Comparison of ENCODE assay signal across 7 cellular contexts in the genomic region with DNA sequence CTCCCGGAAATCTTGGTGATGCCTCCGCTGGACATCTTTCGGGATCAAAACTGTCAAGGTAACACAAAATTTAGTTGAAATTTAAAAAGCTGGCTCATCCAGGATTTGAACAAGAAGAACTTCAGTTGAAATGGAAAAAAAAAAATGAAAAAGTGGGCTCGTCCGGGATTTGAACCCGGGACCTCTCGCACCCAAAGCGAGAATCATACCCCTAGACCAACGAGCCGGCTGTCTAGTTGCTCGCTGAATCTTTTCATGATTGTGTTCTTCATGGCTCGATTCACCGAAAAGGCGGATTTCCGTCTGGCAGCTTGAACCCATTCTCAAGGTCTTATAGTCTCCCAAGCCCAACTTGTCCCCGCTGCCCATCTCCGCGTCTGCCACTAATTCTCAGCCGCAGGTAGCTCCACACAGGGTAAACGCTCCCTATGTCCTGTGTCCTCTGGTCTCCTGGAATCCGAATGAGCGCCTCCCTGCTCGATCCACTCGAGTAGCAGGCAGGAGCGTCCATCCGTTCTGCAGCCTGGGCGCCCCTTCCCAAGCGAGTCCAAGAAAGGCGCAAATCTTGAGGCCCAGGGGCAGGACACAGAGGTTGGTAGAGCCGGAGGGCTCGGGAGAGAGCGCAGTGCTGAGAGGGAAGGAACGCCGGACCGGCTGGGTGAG. TPM values are rescaled to one million over a fixed set of nuclear protein-coding genes. Genes with fewer than 3 reads are reported as not detected.
DNase-seq lines count a peak whose midpoint lies in the region; FAIRE-seq and TF ChIP-seq lines count a peak whose summit lies in the region.

No MANE protein-coding gene starts in this region.

- H3K9me1 ChIP-seq in endothelial cell of umbilical vein (replicated peaks; ENCODE audit: control insufficient read depth, extremely low read depth, insufficient read depth, low read length), result no peaks in the 10 kb centered on the region

- DNase-seq in HT-29 (ENCODE audit: low spot score) (peak; percentile 95), endothelial cell of umbilical vein (ENCODE audit: low read depth, low spot score) (peak; percentile 86), myocyte (ENCODE audit: low read depth) (peak; percentile 81), H54 (ENCODE audit: insufficient read length, low spot score) (no peak), NCI-H1048 (lab: John Stamatoyannopoulos, UW) (no peak)
- peak; percentile 85 for DNase-seq in activated CD4-positive, alpha-beta memory T cell treated with anti-CD3 and anti-CD28 coated beads, Interleukin-2, amount 10 ng/mL, durations not matched to agents 7 days and 5 days

- no peaks in the 10 kb centered on the region for H3K79me2 ChIP-seq in endothelial cell of umbilical vein (ENCODE audit: control insufficient read depth, insufficient read depth, low read length)

- H3K4me3 Mint-ChIP-seq in activated CD4-positive, alpha-beta memory T cell treated with anti-CD3 and anti-CD28 coated beads, Interleukin-2, amount 10 ng/mL, durations not matched to agents 7 days and 5 days, result peak overlapping the region; percentile 94
- H3K4me3 Mint-ChIP-seq in stimulated activated naive CD8-positive, alpha-beta T cell treated with anti-CD3 and anti-CD28 coated beads, Interleukin-15, Interleukin-2, amounts not matched to agents 100 ng/mL and 50 ng/mL, for 24 hours, result peak overlapping the region; percentile 95

- no peak for TF ChIP-seq CTCF in endothelial cell of umbilical vein (IDR thresholded peaks at IDR 0.05; ENCODE audit: extremely low read depth in 1 of 2, insufficient read depth in 1 of 2, low read depth in 1 of 2, low read length in 2 of 2)

- FAIRE-seq in endothelial cell of umbilical vein (lab: Jason Lieb, UNC) (no peak), H54 (lab: Jason Lieb, UNC) (no peak)

- no peaks in the 10 kb centered on the region for H3K9me3 ChIP-seq in endothelial cell of umbilical vein (replicated peaks; ENCODE audit: control insufficient read depth, insufficient read depth, low read length)

- peaks cover 18% of the 10 kb centered on the region for H3K4me1 ChIP-seq in endothelial cell of umbilical vein (ENCODE audit: control insufficient read depth, extremely low read depth, insufficient read depth, low read length)

- peak overlapping the region; percentile 79 for H3K4me2 ChIP-seq in endothelial cell of umbilical vein (ENCODE audit: insufficient read depth, low read length)

- no peaks in the 10 kb centered on the region for H3K36me3 ChIP-seq in endothelial cell of umbilical vein (ENCODE audit: control insufficient read depth in 2 of 2, extremely low read depth in 1 of 2, insufficient read depth in 2 of 2, low read length in 2 of 2)

- peak overlapping the region; percentile 96 for H2AFZ ChIP-seq in endothelial cell of umbilical vein (ENCODE audit: low read depth, low read length)

- intact Hi-C loops in endothelial cell of umbilical vein (cut with micrococcal nuclease), result loop anchor here (1.0 to 10.0 kb wide), 6 partner anchors 16 to 694 kb away; a partner anchor contains a TSS

- no TSS peak for BruUV-seq in endothelial cell of umbilical vein (replicated peaks; lab: Mats Ljungman, UMichigan)

- H3K9ac ChIP-seq in endothelial cell of umbilical vein (replicated peaks; ENCODE audit: extremely low read depth, insufficient read depth, low read length), result peak overlapping the region; percentile 50

- peaks cover 51% of the 10 kb centered on the region for H3K4me1 Mint-ChIP-seq in activated CD4-positive, alpha-beta memory T cell treated with anti-CD3 and anti-CD28 coated beads, Interleukin-2, amount 10 ng/mL, durations not matched to agents 7 days and 5 days
- H3K4me1 Mint-ChIP-seq in stimulated activated naive CD8-positive, alpha-beta T cell treated with anti-CD3 and anti-CD28 coated beads, Interleukin-15, Interleukin-2, amounts not matched to agents 100 ng/mL and 50 ng/mL, for 24 hours (ENCODE audit: low read depth), result peaks cover 83% of the 10 kb centered on the region

- CTCF ChIA-PET in activated CD4-positive, alpha-beta memory T cell treated with anti-CD3 and anti-CD28 coated beads, Interleukin-2, amount 10 ng/mL, durations not matched to agents 7 days and 5 days (lab: Charles Lee), result interaction anchor here (0.6 to 3.7 kb wide), 11 partner anchors 11 to 71 kb away, joined by 3 to 28 read pairs (median 6); a partner anchor contains a TSS
- CTCF ChIA-PET in endothelial cell of umbilical vein (lab: Charles Lee), result interaction anchor here (1.0 to 10.2 kb wide), 4 partner anchors 16 to 403 kb away, joined by 3 to 95 read pairs (median 3); a partner anchor contains a TSS

- H3K9me3 Mint-ChIP-seq in activated CD4-positive, alpha-beta memory T cell treated with anti-CD3 and anti-CD28 coated beads, Interleukin-2, amount 10 ng/mL, durations not matched to agents 7 days and 5 days, result no peaks in the 10 kb centered on the region
- no peaks in the 10 kb centered on the region for H3K9me3 Mint-ChIP-seq in stimulated activated naive CD8-positive, alpha-beta T cell treated with anti-CD3 and anti-CD28 coated beads, Interleukin-15, Interleukin-2, amounts not matched to agents 100 ng/mL and 50 ng/mL, for 24 hours

- POLR2A ChIA-PET in activated CD4-positive, alpha-beta memory T cell treated with anti-CD3 and anti-CD28 coated beads, Interleukin-2, amount 10 ng/mL, durations not matched to agents 7 days and 5 days (lab: Charles Lee), result interaction anchor here (0.9 to 8.5 kb wide), 12 partner anchors 10 to 378 kb away, joined by 3 to 149 read pairs (median 10); a partner anchor contains a TSS
- POLR2A ChIA-PET in endothelial cell of umbilical vein (lab: Charles Lee), result interaction anchor here (1.0 to 1.8 kb wide), 2 partner anchors 16 to 33 kb away, joined by 3 to 6 read pairs; a partner anchor contains a TSS

- peaks cover 4% of the 10 kb centered on the region for H3K27me3 Mint-ChIP-seq in activated CD4-positive, alpha-beta memory T cell treated with anti-CD3 and anti-CD28 coated beads, Interleukin-2, amount 10 ng/mL, durations not matched to agents 7 days and 5 days
- peaks cover 12% of the 10 kb centered on the region for H3K27me3 Mint-ChIP-seq in stimulated activated naive CD8-positive, alpha-beta T cell treated with anti-CD3 and anti-CD28 coated beads, Interleukin-15, Interleukin-2, amounts not matched to agents 100 ng/mL and 50 ng/mL, for 24 hours

- H3K36me3 Mint-ChIP-seq in activated CD4-positive, alpha-beta memory T cell treated with anti-CD3 and anti-CD28 coated beads, Interleukin-2, amount 10 ng/mL, durations not matched to agents 7 days and 5 days (ENCODE audit: low read depth), result peaks cover 17% of the 10 kb centered on the region
- H3K36me3 Mint-ChIP-seq in stimulated activated naive CD8-positive, alpha-beta T cell treated with anti-CD3 and anti-CD28 coated beads, Interleukin-15, Interleukin-2, amounts not matched to agents 100 ng/mL and 50 ng/mL, for 24 hours (ENCODE audit: low read depth), result peaks cover 15% of the 10 kb centered on the region

- no peaks in the 10 kb centered on the region for H4K20me1 ChIP-seq in endothelial cell of umbilical vein (replicated peaks; ENCODE audit: control insufficient read depth, extremely low read depth, insufficient read depth, low read length)

- no peaks in the 10 kb centered on the region for H3K27me3 ChIP-seq in endothelial cell of umbilical vein (ENCODE audit: control insufficient read depth in 2 of 2, insufficient read depth in 2 of 2, low read length in 2 of 2)

- peak overlapping the region; percentile 37 for H3K27ac ChIP-seq in endothelial cell of umbilical vein (ENCODE audit: insufficient read depth, low read depth, low read length)

- H3K4me3 ChIP-seq in endothelial cell of umbilical vein (replicated peaks in 1 of 3; ENCODE audit: insufficient read depth in 1 of 3, low read depth in 1 of 3, low read length in 3 of 3), result peak overlapping the region; percentile 48 to 86 (median 73)

- H3K27ac Mint-ChIP-seq in activated CD4-positive, alpha-beta memory T cell treated with anti-CD3 and anti-CD28 coated beads, Interleukin-2, amount 10 ng/mL, durations not matched to agents 7 days and 5 days, result peak overlapping the region; percentile 95
- H3K27ac Mint-ChIP-seq in stimulated activated naive CD8-positive, alpha-beta T cell treated with anti-CD3 and anti-CD28 coated beads, Interleukin-15, Interleukin-2, amounts not matched to agents 100 ng/mL and 50 ng/mL, for 24 hours, result peak overlapping the region; percentile 99

- dilution Hi-C loops in endothelial cell of umbilical vein (cut with MboI; ENCODE audit: extremely low pct_ligation_motif_present, low sequenced_read_pairs), result no loop called here

- no peak for TF ChIP-seq POLR2A in endothelial cell of umbilical vein (IDR thresholded peaks at IDR 0.05; ENCODE audit: low read depth, low read length)
- no peak for TF ChIP-seq POLR2A in H54 (IDR thresholded peaks at IDR 0.05; ENCODE audit: low read depth, low read length)

RNA-seq across cellular contexts. Expression of a gene that starts 16.2 kb away (rescaled TPM):
- total RNA-seq in HT-29 (2014; rRNA removed; shearing (Covaris generic)), result 2.9 and 5.5 TPM in 2 replicates
- 1 to 10 TPM; 1.9 to 2.0 TPM for total RNA-seq in activated CD4-positive, alpha-beta memory T cell treated with anti-CD3 and anti-CD28 coated beads, Interleukin-2, amount 10 ng/mL, durations not matched to agents 7 days and 5 days
- total RNA-seq in endothelial cell of umbilical vein (3.4 and 4.1 TPM in 2 replicates), myocyte (8.9 and 18.8 TPM in 2 replicates)
- polyA plus RNA-seq in endothelial cell of umbilical vein, result 2.2 and 2.7 TPM in 2 replicates
- polyA plus RNA-seq in endothelial cell of umbilical vein (2011; cell fraction: cytosol; rRNA removed), result 2.2 and 2.6 TPM in 2 replicates
- polyA plus RNA-seq in endothelial cell of umbilical vein (2011; cell fraction: nucleus; rRNA removed), result 1.7 TPM in 2 replicates
- polyA plus RNA-seq in endothelial cell of umbilical vein (2012), result 3.2 and 8.7 TPM in 2 replicates
- 0.47 and 0.73 TPM in 2 replicates for polyA minus RNA-seq in endothelial cell of umbilical vein
- polyA minus RNA-seq in endothelial cell of umbilical vein (2011; cell fraction: cytosol; rRNA and poly(A)+ RNA removed), result 14.8 TPM
- 0.58 and 0.77 TPM in 2 replicates for polyA minus RNA-seq in endothelial cell of umbilical vein (2011; cell fraction: nucleus; rRNA and poly(A)+ RNA removed)
- polyA plus RNA-seq in myocyte (2012), result 0.96 TPM

RNA-seq across cellular contexts. Expression of a gene that starts 34.2 kb away (rescaled TPM):
- 29.9 and 37.9 TPM in 2 replicates for total RNA-seq in HT-29 (2014; rRNA removed; shearing (Covaris generic))
- 10 to 100 TPM; 42.4 to 43.7 TPM for total RNA-seq in activated CD4-positive, alpha-beta memory T cell treated with anti-CD3 and anti-CD28 coated beads, Interleukin-2, amount 10 ng/mL, durations not matched to agents 7 days and 5 days
- total RNA-seq in endothelial cell of umbilical vein (17.3 and 19.9 TPM in 2 replicates), myocyte (13.4 and 13.8 TPM in 2 replicates)
- polyA plus RNA-seq in endothelial cell of umbilical vein, result 11.2 and 12.8 TPM in 2 replicates
- polyA plus RNA-seq in endothelial cell of umbilical vein (2011; cell fraction: cytosol; rRNA removed), result 8.7 and 10.4 TPM in 2 replicates
- 48.8 and 57.0 TPM in 2 replicates for polyA plus RNA-seq in endothelial cell of umbilical vein (2011; cell fraction: nucleus; rRNA removed)
- 13.2 and 13.7 TPM in 2 replicates for polyA plus RNA-seq in endothelial cell of umbilical vein (2012)
- polyA minus RNA-seq in endothelial cell of umbilical vein, result 6.9 and 7.1 TPM in 2 replicates
- polyA minus RNA-seq in endothelial cell of umbilical vein (2011; cell fraction: cytosol; rRNA and poly(A)+ RNA removed), result 14.7 TPM
- 9.8 and 11.1 TPM in 2 replicates for polyA minus RNA-seq in endothelial cell of umbilical vein (2011; cell fraction: nucleus; rRNA and poly(A)+ RNA removed)
- 37.3 TPM for polyA plus RNA-seq in myocyte (2012)

RNA-seq across cellular contexts. Expression of a gene that starts 41.4 kb away (rescaled TPM):
- total RNA-seq in HT-29 (2014; rRNA removed; shearing (Covaris generic)), result not detected in 2 replicates
- not detected for total RNA-seq in activated CD4-positive, alpha-beta memory T cell treated with anti-CD3 and anti-CD28 coated beads, Interleukin-2, amount 10 ng/mL, durations not matched to agents 7 days and 5 days
- total RNA-seq in endothelial cell of umbilical vein (not detected in 2 replicates), myocyte (not detected in 2 replicates)
- polyA plus RNA-seq in endothelial cell of umbilical vein, result not detected in 2 replicates
- not detected in 2 replicates for polyA plus RNA-seq in endothelial cell of umbilical vein (2011; cell fraction: cytosol; rRNA removed)
- not detected in 2 replicates for polyA plus RNA-seq in endothelial cell of umbilical vein (2011; cell fraction: nucleus; rRNA removed)
- polyA plus RNA-seq in endothelial cell of umbilical vein (2012), result not detected in 2 replicates
- not detected in 2 replicates for polyA minus RNA-seq in endothelial cell of umbilical vein
- polyA minus RNA-seq in endothelial cell of umbilical vein (2011; cell fraction: cytosol; rRNA and poly(A)+ RNA removed), result not detected
- not detected in 2 replicates for polyA minus RNA-seq in endothelial cell of umbilical vein (2011; cell fraction: nucleus; rRNA and poly(A)+ RNA removed)
- not detected for polyA plus RNA-seq in myocyte (2012)

RNA-seq across cellular contexts. Expression of a gene that starts 54.9 kb away (rescaled TPM):
- 4,450 and 4,738 TPM in 2 replicates for total RNA-seq in HT-29 (2014; rRNA removed; shearing (Covaris generic))
- total RNA-seq in activated CD4-positive, alpha-beta memory T cell treated with anti-CD3 and anti-CD28 coated beads, Interleukin-2, amount 10 ng/mL, durations not matched to agents 7 days and 5 days, result 1,000 to 10,000 TPM; 1,749 to 1,772 TPM
- total RNA-seq in endothelial cell of umbilical vein (1,910 and 2,029 TPM in 2 replicates), myocyte (2,741 and 2,769 TPM in 2 replicates)
- 5,629 and 5,870 TPM in 2 replicates for polyA plus RNA-seq in endothelial cell of umbilical vein
- polyA plus RNA-seq in endothelial cell of umbilical vein (2011; cell fraction: cytosol; rRNA removed), result 4,930 and 4,995 TPM in 2 replicates
- 1,740 and 2,124 TPM in 2 replicates for polyA plus RNA-seq in endothelial cell of umbilical vein (2011; cell fraction: nucleus; rRNA removed)
- 2,716 and 3,479 TPM in 2 replicates for polyA plus RNA-seq in endothelial cell of umbilical vein (2012)
- polyA minus RNA-seq in endothelial cell of umbilical vein, result 6,064 and 6,714 TPM in 2 replicates
- 3,380 TPM for polyA minus RNA-seq in endothelial cell of umbilical vein (2011; cell fraction: cytosol; rRNA and poly(A)+ RNA removed)
- polyA minus RNA-seq in endothelial cell of umbilical vein (2011; cell fraction: nucleus; rRNA and poly(A)+ RNA removed), result 806 and 884 TPM in 2 replicates
- polyA plus RNA-seq in myocyte (2012), result 2,253 TPM

RNA-seq across cellular contexts. Expression of a gene that starts 57.9 kb away (rescaled TPM):
- not detected in 2 replicates for total RNA-seq in HT-29 (2014; rRNA removed; shearing (Covaris generic))
- not detected for total RNA-seq in activated CD4-positive, alpha-beta memory T cell treated with anti-CD3 and anti-CD28 coated beads, Interleukin-2, amount 10 ng/mL, durations not matched to agents 7 days and 5 days
- total RNA-seq in endothelial cell of umbilical vein, result not detected in 2 replicates
- not detected in 2 replicates for polyA plus RNA-seq in endothelial cell of umbilical vein
- not detected in 2 replicates for polyA plus RNA-seq in endothelial cell of umbilical vein (2011; cell fraction: cytosol; rRNA removed)
- polyA plus RNA-seq in endothelial cell of umbilical vein (2011; cell fraction: nucleus; rRNA removed), result not detected in 2 replicates
- polyA plus RNA-seq in endothelial cell of umbilical vein (2012), result not detected in 2 replicates
- polyA minus RNA-seq in endothelial cell of umbilical vein, result not detected in 2 replicates
- polyA minus RNA-seq in endothelial cell of umbilical vein (2011; cell fraction: cytosol; rRNA and poly(A)+ RNA removed), result not detected
- polyA minus RNA-seq in endothelial cell of umbilical vein (2011; cell fraction: nucleus; rRNA and poly(A)+ RNA removed), result not detected in 2 replicates
- not detected in 2 replicates for total RNA-seq in myocyte
- polyA plus RNA-seq in myocyte (2012), result not detected

Comparison
In these comparisons a context has a peak if more than half of its experiments do, and no peak if none do; other contexts are left out.
1. DNase-seq: peak in HT-29 (single experiment), activated CD4-positive, alpha-beta memory T cell treated with anti-CD3 and anti-CD28 coated beads, Interleukin-2, amount 10 ng/mL, durations not matched to agents 7 days and 5 days (single experiment), endothelial cell of umbilical vein (single experiment) and myocyte (single experiment); none in H54 (single experiment) and NCI-H1048 (single experiment).